Comparison of ENCODE assay signal across 8 cellular contexts in genomic region chr7:87475359-87476178, GRCh38.
DNase-seq lines count a peak whose midpoint lies in the region; ATAC-seq lines count a peak whose summit lies in the region.

ABCB4 (minus strand) TSS chr7:87475680; CDS start chr7:87475465, 215 bp downstream.

- peak within 1 kb of the TSS in 1 of 2 donors; percentile 92 for H3K27ac Mint-ChIP-seq in stimulated activated naive CD8-positive, alpha-beta T cell treated with anti-CD3 and anti-CD28 coated beads, Interleukin-15, amount 100 ng/mL, for 72 hours

- ATAC-seq in GM18511 (IDR thresholded peaks at IDR 0.05; ENCODE audit: unreplicated experiment) (peak; percentile 31), HG03045 (IDR thresholded peaks at IDR 0.05; ENCODE audit: unreplicated experiment) (peak; percentile 36)
- peak; percentile 55 for ATAC-seq in stimulated activated naive CD8-positive, alpha-beta T cell treated with anti-CD3 and anti-CD28 coated beads, Interleukin-15, amount 100 ng/mL, for 72 hours

- H3K27me3 Mint-ChIP-seq in stimulated activated naive CD8-positive, alpha-beta T cell treated with anti-CD3 and anti-CD28 coated beads, Interleukin-15, amount 100 ng/mL, for 72 hours: peaks cover 39% of the 10 kb centered on the region

- H3K27ac ChIP-seq in ACC112 (ENCODE audit: low read depth, low read length): no peak within 1 kb of the TSS

- H3K36me3 ChIP-seq in ACC112 (ENCODE audit: insufficient read depth, low read length) (no peaks in the 10 kb centered on the region), adipocyte (ENCODE audit: control insufficient read depth, insufficient read depth, low read length, severe bottlenecking) (no peaks in the 10 kb centered on the region)

- no peaks in the 10 kb centered on the region for H3K79me2 ChIP-seq in ACC112 (ENCODE audit: control insufficient read depth, insufficient read depth, low read length, unreplicated experiment)

- peak; percentile 51 for DNase-seq in adipocyte (ENCODE audit: low read depth)
- peak; percentile 60 for DNase-seq in islet precursor cell
- peak in 1 of 2 donors; percentile 2 for DNase-seq in stimulated activated naive CD8-positive, alpha-beta T cell treated with anti-CD3 and anti-CD28 coated beads, Interleukin-15, amount 100 ng/mL, for 72 hours
- DNase-seq in epidermal melanocyte (ENCODE audit: insufficient read length, low spot score): no peak
- no peak for DNase-seq in HK-2 (ENCODE audit: unreplicated experiment)

- H3K9me3 ChIP-seq in adipocyte (ENCODE audit: control insufficient read depth, low read length): no peaks in the 10 kb centered on the region

- peak within 1 kb of the TSS; percentile 71 to 73 for H3K4me3 Mint-ChIP-seq in stimulated activated naive CD8-positive, alpha-beta T cell treated with anti-CD3 and anti-CD28 coated beads, Interleukin-15, amount 100 ng/mL, for 72 hours

- H3K9ac ChIP-seq in adipocyte (ENCODE audit: low read length): peak within 1 kb of the TSS; percentile 36

- H3K4me3 ChIP-seq in ACC112 (ENCODE audit: low read depth, low read length): peak within 1 kb of the TSS; percentile 71
- peak within 1 kb of the TSS; percentile 76 for H3K4me3 ChIP-seq in adipocyte (ENCODE audit: low read length)

- H3K27me3 ChIP-seq in ACC112 (ENCODE audit: insufficient read depth, low read length): peaks cover 73% of the 10 kb centered on the region
- H3K27me3 ChIP-seq in adipocyte (replicated peaks; ENCODE audit: control insufficient read depth, insufficient read depth, low read length): peaks cover 6% of the 10 kb centered on the region

- H3K4me1 ChIP-seq in ACC112 (ENCODE audit: control insufficient read depth, insufficient read depth, low read length, unreplicated experiment) (peaks cover 8% of the 10 kb centered on the region), adipocyte (ENCODE audit: control insufficient read depth, insufficient read depth, low read length) (peaks cover 15% of the 10 kb centered on the region)

- peaks cover 15% of the 10 kb centered on the region for H3K4me1 Mint-ChIP-seq in stimulated activated naive CD8-positive, alpha-beta T cell treated with anti-CD3 and anti-CD28 coated beads, Interleukin-15, amount 100 ng/mL, for 72 hours

- peak within 1 kb of the TSS; percentile 78 for H2AFZ ChIP-seq in ACC112 (ENCODE audit: low read length, unreplicated experiment)

- no peaks in the 10 kb centered on the region for H3K9me3 Mint-ChIP-seq in stimulated activated naive CD8-positive, alpha-beta T cell treated with anti-CD3 and anti-CD28 coated beads, Interleukin-15, amount 100 ng/mL, for 72 hours

Comparison
In these comparisons a context has a peak if more than half of its experiments do, and no peak if none do; other contexts are left out.
1. DNase-seq: peak in adipocyte (single experiment) and islet precursor cell (single experiment); none in epidermal melanocyte (single experiment) and HK-2 (single experiment).
2. Peak in every context shown above with its lines, with median percentiles within 50 percentile points of each other: ATAC-seq.